Comparison of ENCODE assay signal across 8 cellular contexts in the genomic region with DNA sequence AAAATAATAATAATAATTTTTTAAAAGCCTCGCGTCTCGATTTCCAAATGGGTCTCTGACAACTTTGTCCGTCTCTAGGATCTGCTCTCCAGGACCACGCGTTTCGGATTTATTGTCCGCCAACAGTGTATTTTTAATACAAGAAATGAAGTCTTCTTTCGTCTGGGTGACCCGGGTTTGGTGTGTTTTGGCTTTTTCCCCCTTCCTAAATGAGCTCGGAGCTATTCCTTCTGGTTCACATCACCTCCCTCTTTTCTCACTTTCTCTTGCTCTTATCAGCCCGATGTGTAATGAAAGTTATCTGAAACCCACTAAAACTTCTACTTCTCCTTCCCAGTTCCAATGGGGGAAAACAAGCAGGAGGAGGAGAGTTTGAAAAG.
DNase-seq lines count a peak whose midpoint lies in the region; ATAC-seq and TF ChIP-seq lines count a peak whose summit lies in the region.

No MANE protein-coding gene starts in this region.

- TF ChIP-seq CTCF in GM06990 (IDR thresholded peaks at IDR 0.05; ENCODE audit: insufficient read depth, low read length, poor library complexity, severe bottlenecking) = no peak
- no peak for TF ChIP-seq CTCF in OCI-LY3 (IDR thresholded peaks at IDR 0.05; ENCODE audit: low read depth, low read length)
- no peak for TF ChIP-seq CTCF in epithelial cell of proximal tubule (conservative IDR thresholded peaks at IDR 0.05; ENCODE audit: low read depth, low read length)
- no peak for TF ChIP-seq CTCF in neural progenitor cell (IDR thresholded peaks at IDR 0.05)

- H4K20me1 ChIP-seq in OCI-LY3 (ENCODE audit: insufficient read depth, low read length) = no peaks in the 10 kb centered on the region
- peaks cover 16% of the 10 kb centered on the region for H4K20me1 ChIP-seq in neural progenitor cell (ENCODE audit: low read depth)

- H3K27ac ChIP-seq in OCI-LY3 (ENCODE audit: low read length) (no peak overlapping the region), neural progenitor cell (no peak overlapping the region)

- H3K4me1 ChIP-seq in OCI-LY3 (ENCODE audit: low read length) (peaks cover 8% of the 10 kb centered on the region), neural progenitor cell (peaks cover 40% of the 10 kb centered on the region)

- no peaks in the 10 kb centered on the region for H3K9me3 Mint-ChIP-seq in neural progenitor cell

- H3K9ac ChIP-seq in OCI-LY3 (ENCODE audit: low read length) = peak overlapping the region; percentile 45
- no peak overlapping the region for H3K9ac ChIP-seq in neural progenitor cell

- no peak for ATAC-seq in GM19324 (IDR thresholded peaks at IDR 0.05; ENCODE audit: low FRiP score, unreplicated experiment)
- no peak for ATAC-seq in GM21423 (IDR thresholded peaks at IDR 0.05; ENCODE audit: unreplicated experiment)

- H3K4me2 ChIP-seq in OCI-LY3 (ENCODE audit: low read length) (peak overlapping the region; percentile 99), neural progenitor cell (peak overlapping the region; percentile 85)

- H3K36me3 Mint-ChIP-seq in neural progenitor cell = no peaks in the 10 kb centered on the region

- peak overlapping the region; percentile 89 for H3K4me3 Mint-ChIP-seq in neural progenitor cell

- peak overlapping the region; percentile 37; the same call in 1 of the 2 replicates for H3K4me3 ChIP-seq in GM06990 (replicated peaks; ENCODE audit: low read depth, low read length)
- H3K4me3 ChIP-seq in OCI-LY3 (ENCODE audit: low read length) = peak overlapping the region; percentile 85
- H3K4me3 ChIP-seq in epithelial cell of proximal tubule (ENCODE audit: low read depth, low read length) = peak overlapping the region; percentile 87
- peak overlapping the region; percentile 48 for H3K4me3 ChIP-seq in neural progenitor cell

- H3K79me2 ChIP-seq in OCI-LY3 (ENCODE audit: low read length) = no peaks in the 10 kb centered on the region
- no peaks in the 10 kb centered on the region for H3K79me2 ChIP-seq in neural progenitor cell (ENCODE audit: low read depth)

- H3K27me3 ChIP-seq in GM06990 (replicated peaks; ENCODE audit: control insufficient read depth, insufficient read depth, low read length) = no peaks in the 10 kb centered on the region; the same call in 1 of the 2 replicates
- H3K27me3 ChIP-seq in OCI-LY3 (ENCODE audit: low read depth, low read length) = peaks cover 47% of the 10 kb centered on the region
- peaks cover 67% of the 10 kb centered on the region for H3K27me3 ChIP-seq in neural progenitor cell

- H3K36me3 ChIP-seq in GM06990 (ENCODE audit: control insufficient read depth, insufficient read depth, low read length) = no peaks in the 10 kb centered on the region
- H3K36me3 ChIP-seq in OCI-LY3 (replicated peaks; ENCODE audit: low read depth, low read length) = no peaks in the 10 kb centered on the region
- H3K36me3 ChIP-seq in neural progenitor cell = no peaks in the 10 kb centered on the region

- peaks cover 66% of the 10 kb centered on the region for H3K4me1 Mint-ChIP-seq in neural progenitor cell

- peak overlapping the region; percentile 0 for H3K27ac Mint-ChIP-seq in neural progenitor cell

- H3K9me3 ChIP-seq in OCI-LY3 (ENCODE audit: insufficient read depth, low read length) = no peaks in the 10 kb centered on the region
- no peaks in the 10 kb centered on the region for H3K9me3 ChIP-seq in neural progenitor cell (ENCODE audit: low read depth)

- peaks cover 40% of the 10 kb centered on the region for H3F3A ChIP-seq in neural progenitor cell (ENCODE audit: low read depth)

- peak overlapping the region; percentile 96 for H2AFZ ChIP-seq in OCI-LY3 (ENCODE audit: low read depth, low read length)
- no peak overlapping the region for H2AFZ ChIP-seq in neural progenitor cell (replicated peaks)

- H3K27me3 Mint-ChIP-seq in neural progenitor cell (ENCODE audit: insufficient read depth, low read depth) = peaks cover 3% of the 10 kb centered on the region

- no peak for DNase-seq in GM06990 (ENCODE audit: extremely low read depth, insufficient read length)
- no peak for DNase-seq in epithelial cell of proximal tubule (ENCODE audit: low read depth)
- DNase-seq in neural progenitor cell (ENCODE audit: low spot score) = peak; percentile 26
- no peak for DNase-seq in activated CD4-positive, alpha-beta T cell treated with anti-CD3 and anti-CD28 coated beads for 1 hour
- no peak for DNase-seq in activated CD4-positive, alpha-beta T cell treated with anti-CD3 and anti-CD28 coated beads for 4 hours

Comparison
In these comparisons a context has a peak if more than half of its experiments do, and no peak if none do; other contexts are left out.
1. H3K4me3 ChIP-seq: peak in every context shown above with its lines; median percentile 87 in epithelial cell of proximal tubule; 85 in OCI-LY3; 48 in neural progenitor cell; 37 in GM06990.